19 cellular contexts compared by ENCODE assay signal in the genomic region with DNA sequence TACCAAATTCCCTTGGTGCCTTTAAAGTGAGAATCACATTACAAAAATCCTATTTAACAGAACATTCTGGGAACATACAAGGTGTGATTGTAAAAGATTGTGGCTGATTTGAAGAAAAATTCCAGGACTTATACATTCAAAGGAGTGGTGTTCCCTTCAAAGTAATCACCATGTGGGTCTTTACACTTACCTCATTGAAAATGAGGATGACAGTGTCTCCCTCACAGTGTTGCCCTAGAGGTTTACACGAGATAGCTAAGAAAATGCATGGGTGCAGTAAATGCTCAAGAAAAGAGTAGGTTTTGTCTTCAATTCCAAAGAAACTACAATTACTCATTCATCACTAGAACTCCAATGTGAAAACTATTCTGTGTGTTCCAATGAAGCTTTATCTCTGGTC.
DNase-seq lines count a peak whose midpoint lies in the region; TF ChIP-seq lines count a peak whose summit lies in the region.
"Had no signal": no experiment of that assay in that cellular context is flagged by ENCODE, and none has a peak within 500 bp of the region (broad histone marks: within the 10 kb centered on the region; RNA-seq: fewer than 3 reads in every experiment).

No MANE protein-coding gene starts in this region.

- peak overlapping the region; percentile 76 for H3K27ac Mint-ChIP-seq in HFFc6
- H3K27ac Mint-ChIP-seq in neural progenitor cell = peak overlapping the region; percentile 41
- H3K27ac Mint-ChIP-seq: CD14-positive monocyte; CD4-positive, alpha-beta memory T cell; CD4-positive, CD25-positive, alpha-beta regulatory T cell; CD8-positive, alpha-beta memory T cell had no signal

- POLR2A ChIA-PET in HEK293T (lab: Yijun Ruan, JAX) = no interaction called here

- H3K9me3 ChIP-seq in neural progenitor cell (ENCODE audit: low read depth) = no peaks in the 10 kb centered on the region
- H3K9me3 ChIP-seq: BE2C, Caco-2 had no signal

- H3K4me3 Mint-ChIP-seq in HFFc6 (no peak overlapping the region), neural progenitor cell (no peak overlapping the region)
- H3K4me3 Mint-ChIP-seq: CD14-positive monocyte; CD4-positive, alpha-beta memory T cell; CD4-positive, CD25-positive, alpha-beta regulatory T cell; CD8-positive, alpha-beta memory T cell had no signal

- no peaks in the 10 kb centered on the region for H3K27me3 Mint-ChIP-seq in HFFc6 (ENCODE audit: insufficient read depth)
- no peaks in the 10 kb centered on the region for H3K27me3 Mint-ChIP-seq in neural progenitor cell (ENCODE audit: insufficient read depth, low read depth)
- H3K27me3 Mint-ChIP-seq: CD4-positive, CD25-positive, alpha-beta regulatory T cell; CD8-positive, alpha-beta memory T cell had no signal

- H3K4me1 Mint-ChIP-seq in HFFc6 (ENCODE audit: low read depth) = peaks cover 64% of the 10 kb centered on the region
- peaks cover 3% of the 10 kb centered on the region for H3K4me1 Mint-ChIP-seq in neural progenitor cell
- H3K4me1 Mint-ChIP-seq: CD14-positive monocyte; CD4-positive, alpha-beta memory T cell; CD4-positive, CD25-positive, alpha-beta regulatory T cell; CD8-positive, alpha-beta memory T cell had no signal

- H4K20me1 ChIP-seq in neural progenitor cell (ENCODE audit: low read depth) = no peaks in the 10 kb centered on the region
- H4K20me1 ChIP-seq: BLaER1 had no signal

- CTCF ChIA-PET in HEK293T (lab: Yijun Ruan, JAX) = no interaction called here

- H3K79me2 ChIP-seq in neural progenitor cell (ENCODE audit: low read depth) = no peaks in the 10 kb centered on the region

- H3K9me3 Mint-ChIP-seq in HFFc6 (peaks cover 9% of the 10 kb centered on the region; the same call in 1 of the 2 replicates), neural progenitor cell (peaks cover 14% of the 10 kb centered on the region)

- no peak for TF ChIP-seq CTCF in HFFc6 (IDR thresholded peaks at IDR 0.05)
- no peak for TF ChIP-seq CTCF in neural progenitor cell (IDR thresholded peaks at IDR 0.05)

- no peak overlapping the region for H2AFZ ChIP-seq in neural progenitor cell (replicated peaks)

- no peak overlapping the region for H3K4me2 ChIP-seq in neural progenitor cell
- H3K4me2 ChIP-seq: BLaER1 had no signal

- no peak overlapping the region for H3K4me3 ChIP-seq in neural progenitor cell
- H3K4me3 ChIP-seq: BLaER1 had no signal

- H3K36me3 Mint-ChIP-seq in HFFc6 (ENCODE audit: low read depth) = peaks cover 7% of the 10 kb centered on the region
- H3K36me3 Mint-ChIP-seq in neural progenitor cell = peaks cover 2% of the 10 kb centered on the region
- H3K36me3 Mint-ChIP-seq: CD14-positive monocyte; CD4-positive, alpha-beta memory T cell; CD4-positive, CD25-positive, alpha-beta regulatory T cell; CD8-positive, alpha-beta memory T cell had no signal

- H3K27ac ChIP-seq in neural progenitor cell = no peak overlapping the region
- H3K27ac ChIP-seq: BLaER1 had no signal

- no peaks in the 10 kb centered on the region for H3K36me3 ChIP-seq in neural progenitor cell
- H3K36me3 ChIP-seq: BE2C, BLaER1 had no signal

- H3F3A ChIP-seq in neural progenitor cell (ENCODE audit: low read depth) = no peaks in the 10 kb centered on the region

- DNase-seq in HFFc6 = no peak
- DNase-seq in foreskin melanocyte = peak; percentile 35
- no peak for DNase-seq in neural progenitor cell (ENCODE audit: low spot score)
- DNase-seq in NCI-H446 treated with DMSO at 0.1 percent for 48 hours (lab: John Stamatoyannopoulos, UW) = no peak
- no peak for DNase-seq in HEK293T (ENCODE audit: extremely low spot score)
- no peak for DNase-seq in activated CD4-positive, alpha-beta T cell treated with anti-CD3 and anti-CD28 coated beads, Interleukin-2, amount 50 U/mL, for 1 hour
- DNase-seq: 8988T; ACHN; BE2C; C1 segment of cervical spinal cord; Caco-2; Calu3; CD4-positive, alpha-beta memory T cell; CD4-positive, CD25-positive, alpha-beta regulatory T cell; CD8-positive, alpha-beta memory T cell; DMS79 treated with DMSO at 0.1 percent for 48 hours; GF-D8 had no signal

- H3K4me1 ChIP-seq in neural progenitor cell = peaks cover 10% of the 10 kb centered on the region
- H3K4me1 ChIP-seq: BE2C, BLaER1, Caco-2 had no signal

- H3K27me3 ChIP-seq in neural progenitor cell = peaks cover 9% of the 10 kb centered on the region
- H3K27me3 ChIP-seq: BE2C, BLaER1 had no signal

- no peak overlapping the region for H3K9ac ChIP-seq in neural progenitor cell
- H3K9ac ChIP-seq: BLaER1 had no signal

TF ChIP-seq in HEK293T, 16 proteins besides CTCF, POLR2A, EP300 and RAD21:
- TF ChIP-seq SP1 (IDR thresholded peaks at IDR 0.05) (no peak), TARDBP (IDR thresholded peaks at IDR 0.05) (no peak), ARNT (IDR thresholded peaks at IDR 0.05) (no peak), ZNF384 (IDR thresholded peaks at IDR 0.05) (no peak), FOXA1 (IDR thresholded peaks at IDR 0.05) (no peak), SUZ12 (IDR thresholded peaks at IDR 0.05) (no peak), HDGF (IDR thresholded peaks at IDR 0.05; ENCODE audit: borderline replicate concordance) (no peak), LEF1 (IDR thresholded peaks at IDR 0.05; ENCODE audit: borderline replicate concordance) (no peak)
